In the genomic region with DNA sequence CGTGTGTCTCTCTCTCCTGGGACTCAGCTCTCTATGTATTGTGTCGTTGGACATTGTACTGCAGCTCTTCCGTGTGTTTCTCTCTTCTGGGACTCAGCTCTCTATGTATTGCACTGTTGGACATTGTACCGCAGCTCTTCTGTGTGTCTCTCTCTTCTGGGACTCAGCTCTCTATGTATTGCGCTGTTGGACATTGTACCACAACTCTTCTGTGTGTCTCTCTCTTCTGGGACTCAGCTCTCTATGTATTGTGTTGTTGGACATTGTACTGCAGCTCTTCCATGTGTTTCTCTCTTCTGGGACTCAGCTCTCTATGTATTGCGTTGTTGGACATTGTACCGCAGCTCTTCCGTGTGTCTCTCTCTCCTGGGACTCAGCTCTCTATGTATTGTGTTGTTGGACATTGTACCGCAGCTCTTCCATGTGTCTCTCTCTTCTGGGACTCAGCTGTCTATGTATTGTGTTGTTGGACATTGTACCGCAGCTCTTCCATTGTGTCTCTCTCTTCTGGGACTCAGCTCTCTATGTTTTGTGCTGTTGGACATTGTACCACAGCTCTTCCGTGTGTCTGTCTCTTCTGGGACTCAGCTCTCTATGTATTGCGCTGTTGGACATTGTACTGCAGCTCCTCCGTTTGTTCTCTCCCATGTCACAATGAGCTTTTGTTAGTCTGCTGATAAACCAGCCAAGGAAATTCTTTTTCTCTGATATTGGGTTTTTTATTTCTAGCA, we compare ENCODE assay signal across 32 cellular contexts.
"Had no signal": no experiment of that assay in that cellular context is flagged by ENCODE, and none has a peak within 500 bp of the region (broad histone marks: within the 10 kb centered on the region; RNA-seq: fewer than 3 reads in every experiment).

No MANE protein-coding gene starts in this region.

- H3K4me1 ChIP-seq: foreskin keratinocyte, heart left ventricle had no signal

- H3K27ac ChIP-seq: brain microvascular endothelial cell, esophagus muscularis mucosa, foreskin keratinocyte, gastrocnemius medialis, heart left ventricle, WERI-Rb-1 had no signal

- H3K36me3 ChIP-seq: brain microvascular endothelial cell, gastrocnemius medialis had no signal

- FAIRE-seq: astrocyte, colon had no signal

- H3K9me3 ChIP-seq: esophagus muscularis mucosa, gastrocnemius medialis, heart left ventricle had no signal

- H3K4me3 ChIP-seq: esophagus muscularis mucosa, gastrocnemius medialis, heart left ventricle had no signal

- H3K27me3 ChIP-seq: brain microvascular endothelial cell, esophagus muscularis mucosa, foreskin keratinocyte, gastrocnemius medialis, heart left ventricle had no signal

- DNase-seq: activated B cell treated with CpG ODN at 0.5 μM for 24 hours; activated CD4-positive, alpha-beta T cell treated with anti-CD3 and anti-CD28 coated beads for 48 hours; activated CD4-positive, alpha-beta T cell treated with anti-CD3 and anti-CD28 coated beads, Interleukin-2, amount 50 U/mL, for 1 hour; activated CD4-positive, alpha-beta T cell treated with anti-CD3 and anti-CD28 coated beads, Interleukin-2, amount 50 U/mL, for 48 hours; activated CD8-positive, alpha-beta memory T cell treated with anti-CD3 and anti-CD28 coated beads for 24 hours; activated CD8-positive, alpha-beta T cell treated with anti-CD3 and anti-CD28 coated beads for 36 hours; activated effector memory CD4-positive, alpha-beta T cell treated with Interleukin-2 at 50 U/mL for 16 hours; activated gamma-delta T cell treated with Interleukin-2 at 50 U/mL for 16 hours; activated naive CD4-positive, alpha-beta T cell treated with anti-CD3 and anti-CD28 coated beads, Interleukin-2, amount 50 U/mL, for 16 hours; activated naive CD4-positive, alpha-beta T cell treated with Interleukin-2 at 50 U/mL for 16 hours; activated T-cell treated with anti-CD3 and anti-CD28 coated beads, Interleukin-2, amount 50 U/mL, for 4 hours; amniotic stem cell; anterior cingulate cortex; brain microvascular endothelial cell; caudate nucleus; cortex of kidney; dermis blood vessel endothelial cell; effector CD4-positive, alpha-beta T cell; effector memory CD8-positive, alpha-beta T cell; erythroblast; foreskin keratinocyte; gastrocnemius medialis; glutamatergic neuron; heart left ventricle; T-helper 17 cell; T1000; WERI-Rb-1 had no signal

- ATAC-seq: activated CD4-positive, CD25-positive, alpha-beta regulatory T cell treated with anti-CD3 and anti-CD28 coated beads, Interleukin-2, amount 50 U/mL, for 24 hours; activated CD8-positive, alpha-beta T cell treated with anti-CD3 and anti-CD28 coated beads for 36 hours; activated T-cell treated with anti-CD3 and anti-CD28 coated beads, Interleukin-2, amount 50 U/mL, for 4 hours; activated T-helper 17 cell treated with anti-CD3 and anti-CD28 coated beads, Interleukin-2, amount 50 U/mL, for 72 hours; effector memory CD8-positive, alpha-beta T cell; foreskin keratinocyte; gastrocnemius medialis; heart left ventricle; T-helper 17 cell had no signal
